Comparison of ENCODE assay signal across 18 cellular contexts in the genomic region with DNA sequence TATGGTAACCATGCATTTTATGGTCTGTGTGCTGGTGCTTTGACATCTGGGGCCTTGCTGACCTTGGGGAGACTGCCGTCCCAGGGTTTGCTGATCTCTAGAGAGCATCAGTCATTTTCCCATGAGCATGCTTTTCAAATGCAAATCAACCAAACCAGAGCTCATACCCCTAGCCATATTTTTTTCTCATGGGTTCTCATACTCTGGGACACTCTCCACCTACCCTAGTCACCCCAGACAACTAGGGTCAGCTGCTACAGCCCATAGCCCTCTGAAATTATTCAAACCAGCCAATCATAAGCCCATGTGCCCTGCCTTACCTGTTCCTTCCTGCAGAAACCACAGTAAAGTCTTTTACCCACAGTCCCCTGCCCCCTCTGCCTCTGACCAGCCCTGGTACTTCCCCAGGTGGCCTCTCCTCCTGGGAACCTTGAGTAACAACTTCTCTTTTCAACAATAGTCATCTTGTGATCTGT.
DNase-seq lines count a peak whose midpoint lies in the region; ATAC-seq and TF ChIP-seq lines count a peak whose summit lies in the region.
"Had no signal": no experiment of that assay in that cellular context is flagged by ENCODE, and none has a peak within 500 bp of the region (broad histone marks: within the 10 kb centered on the region; RNA-seq: fewer than 3 reads in every experiment).

No MANE protein-coding gene starts in this region.

- peaks cover 16% of the 10 kb centered on the region for H3K4me1 Mint-ChIP-seq in mesothelial cell of epicardium

- ATAC-seq in GM18502 (IDR thresholded peaks at IDR 0.05; ENCODE audit: poor library complexity, unreplicated experiment) (peak; percentile 78), GM19468 (IDR thresholded peaks at IDR 0.05; ENCODE audit: extremely low read depth, unreplicated experiment) (peak; percentile 39), HG02798 (IDR thresholded peaks at IDR 0.05; ENCODE audit: poor library complexity, unreplicated experiment) (peak; percentile 74), GM18511 (IDR thresholded peaks at IDR 0.05; ENCODE audit: unreplicated experiment) (no peak)
- ATAC-seq: body of pancreas had no signal

- H3K4me3 Mint-ChIP-seq in mesothelial cell of epicardium, result no peak overlapping the region
- H3K4me3 Mint-ChIP-seq: neural progenitor cell had no signal

- no peaks in the 10 kb centered on the region for H3K27me3 ChIP-seq in Loucy (ENCODE audit: insufficient read depth, low read length, poor library complexity, severe bottlenecking)
- H3K27me3 ChIP-seq: body of pancreas, neural progenitor cell, right atrium auricular region, upper lobe of left lung had no signal

- no peaks in the 10 kb centered on the region for H3K79me2 ChIP-seq in Loucy (ENCODE audit: insufficient read depth, low read length)

- H3K9ac ChIP-seq in Loucy (ENCODE audit: low read depth, low read length, poor library complexity, severe bottlenecking), result no peak overlapping the region
- H3K9ac ChIP-seq: neural progenitor cell had no signal

- no peak overlapping the region for H3K4me3 ChIP-seq in Loucy (ENCODE audit: low read length, poor library complexity, severe bottlenecking)
- H3K4me3 ChIP-seq: body of pancreas, neural progenitor cell, right atrium auricular region, upper lobe of left lung had no signal

- no peaks in the 10 kb centered on the region for H3K36me3 ChIP-seq in Loucy (ENCODE audit: insufficient read depth, low read length)
- H3K36me3 ChIP-seq: neural progenitor cell, right atrium auricular region, upper lobe of left lung had no signal

- no peaks in the 10 kb centered on the region for H3K9me3 ChIP-seq in Loucy (ENCODE audit: insufficient read depth, low read depth, low read length)
- H3K9me3 ChIP-seq: body of pancreas, right atrium auricular region, upper lobe of left lung had no signal

- H3K4me2 ChIP-seq in Loucy (ENCODE audit: low read depth, low read length, poor library complexity, severe bottlenecking), result peak overlapping the region; percentile 21
- H3K4me2 ChIP-seq: neural progenitor cell had no signal

- H3F3A ChIP-seq in Loucy (ENCODE audit: low read depth), result no peaks in the 10 kb centered on the region

- H3K9me2 ChIP-seq in Loucy (replicated peaks; ENCODE audit: low read depth, low read length), result no peaks in the 10 kb centered on the region

- no peaks in the 10 kb centered on the region for H3K9me3 Mint-ChIP-seq in mesothelial cell of epicardium
- H3K9me3 Mint-ChIP-seq: neural progenitor cell had no signal

- H3K36me3 Mint-ChIP-seq in mesothelial cell of epicardium, result no peaks in the 10 kb centered on the region
- H3K36me3 Mint-ChIP-seq: neural progenitor cell had no signal

- DNase-seq in SHP77 treated with DMSO at 0.1 percent for 48 hours (lab: John Stamatoyannopoulos, UW) (no peak), activated gamma-delta T cell treated with Interleukin-2 at 50 U/mL for 16 hours (no peak), mesothelial cell of epicardium (ENCODE audit: low spot score in 2 of 2, unreplicated experiment in 2 of 2) (no peak)
- DNase-seq: activated CD4-positive, alpha-beta T cell treated with anti-CD3 and anti-CD28 coated beads, Interleukin-2, amount 50 U/mL, for 48 hours; activated effector memory CD4-positive, alpha-beta T cell treated with Interleukin-2 at 50 U/mL for 16 hours; body of pancreas; NCI-H82; Right ventricle myocardium superior; stimulated activated CD4-positive, alpha-beta T cell treated with anti-CD3 and anti-CD28 coated beads, Interleukin-2, amount 100 ng/mL, for 48 hours; T1000; upper lobe of left lung had no signal

- H3K27ac Mint-ChIP-seq in mesothelial cell of epicardium, result no peak overlapping the region
- H3K27ac Mint-ChIP-seq: neural progenitor cell had no signal

- TF ChIP-seq CTCF in Loucy (conservative IDR thresholded peaks at IDR 0.05; ENCODE audit: low read length), result no peak
- no peak for TF ChIP-seq CTCF in mesothelial cell of epicardium (IDR thresholded peaks at IDR 0.05; ENCODE audit: unreplicated experiment)

- H2AFZ ChIP-seq in Loucy (ENCODE audit: low read length), result no peak overlapping the region
- H2AFZ ChIP-seq: neural progenitor cell had no signal

- H4K20me1 ChIP-seq in Loucy (ENCODE audit: insufficient read depth, low read length, poor library complexity, severe bottlenecking), result no peaks in the 10 kb centered on the region

- H3K27me3 Mint-ChIP-seq in mesothelial cell of epicardium (ENCODE audit: low read depth), result no peaks in the 10 kb centered on the region

- H3K4me1 ChIP-seq in Loucy (ENCODE audit: insufficient read depth, low read length, poor library complexity, severe bottlenecking), result peaks cover 8% of the 10 kb centered on the region
- H3K4me1 ChIP-seq: body of pancreas, right atrium auricular region, upper lobe of left lung had no signal
